In genomic region chr4:73259552-73260140, GRCh38 we compare ENCODE assay signal across 8 cellular contexts. TPM values are rescaled to one million over a fixed set of nuclear protein-coding genes. Genes with fewer than 3 reads are reported as not detected.
DNase-seq lines count a peak whose midpoint lies in the region; ATAC-seq and TF ChIP-seq lines count a peak whose summit lies in the region.

No MANE protein-coding gene starts in this region.

- no peaks in the 10 kb centered on the region for H3K9me3 ChIP-seq in CD4-positive, alpha-beta memory T cell (ENCODE audit: control insufficient read depth in 1 of 2, low read length in 2 of 2)
- no peaks in the 10 kb centered on the region for H3K9me3 ChIP-seq in psoas muscle

- H3K27me3 ChIP-seq in CD4-positive, alpha-beta memory T cell (ENCODE audit: insufficient read depth, low read length) = no peaks in the 10 kb centered on the region
- no peaks in the 10 kb centered on the region for H3K27me3 ChIP-seq in psoas muscle (ENCODE audit: insufficient read depth in 3 of 3, low read length in 2 of 3)

- POLR2A ChIA-PET in CD4-positive, alpha-beta memory T cell (lab: Charles Lee; ENCODE audit: partially characterized antibody) = interaction anchor here (0.6 to 4.2 kb wide), 10 partner anchors 17 to 237 kb away, joined by 3 to 59 read pairs (median 4); partner anchors contain the start of gene COX18

- TF ChIP-seq CTCF in foreskin fibroblast (IDR thresholded peaks at IDR 0.05; ENCODE audit: low read depth, low read length) (no peak), psoas muscle (IDR thresholded peaks at IDR 0.05) (no peak)

- DNase-seq in CD4-positive, alpha-beta memory T cell = peak in 3 of 5 donors; percentile 26 to 54 (median 45)
- no peak for DNase-seq in activated CD4-positive, alpha-beta T cell treated with anti-CD3 and anti-CD28 coated beads, Interleukin-2, amount 10 ng/mL, durations not matched to agents 24 days and 14 days
- DNase-seq in foreskin fibroblast (no peak), psoas muscle (no peak), SKM-1 treated with dmso at 0.1 percent for 144 hours (lab: John Stamatoyannopoulos, UW; ENCODE audit: unreplicated experiment) (no peak)
- no peak for DNase-seq in activated CD8-positive, alpha-beta memory T cell treated with anti-CD3 and anti-CD28 coated beads, Interleukin-2, amount 50 U/mL, for 4 hours

- intact Hi-C loops in CD4-positive, alpha-beta memory T cell (cut with micrococcal nuclease) = loop anchor here (1.0 to 5.0 kb wide), 2 partner anchors 36 to 898 kb away; partner anchors contain the start of gene MTHFD2L
- intact Hi-C loops in activated CD4-positive, alpha-beta T cell treated with anti-CD3 and anti-CD28 coated beads, Interleukin-2, amount 10 ng/mL, durations not matched to agents 24 days and 14 days (cut with micrococcal nuclease) = loop anchor here (1.0 to 5.0 kb wide), 4 partner anchors 36 to 557 kb away; partner anchors contain the start of gene COX18
- intact Hi-C loops in psoas muscle (cut with DNase I) = loop anchor here (1.0 to 10.0 kb wide), 7 partner anchors 37 to 897 kb away; partner anchors contain the start of gene COX18 (in 2 of the 2)

- H3K36me3 Mint-ChIP-seq in CD4-positive, alpha-beta memory T cell = peaks cover 0 to 33% of the 10 kb centered on the region in 2 donors
- H3K36me3 Mint-ChIP-seq in activated CD4-positive, alpha-beta T cell treated with anti-CD3 and anti-CD28 coated beads, Interleukin-2, amount 10 ng/mL, durations not matched to agents 24 days and 14 days (ENCODE audit: low read depth) = peaks cover 26% of the 10 kb centered on the region

- no peaks in the 10 kb centered on the region for H3K36me3 ChIP-seq in CD4-positive, alpha-beta memory T cell (ENCODE audit: insufficient read depth, low read length)
- H3K36me3 ChIP-seq in psoas muscle (ENCODE audit: insufficient read depth in 1 of 2, low read depth in 1 of 2) = peaks cover 0 to 4% of the 10 kb centered on the region in 2 donors

- no peaks in the 10 kb centered on the region for H3K27me3 Mint-ChIP-seq in CD4-positive, alpha-beta memory T cell
- no peaks in the 10 kb centered on the region for H3K27me3 Mint-ChIP-seq in activated CD4-positive, alpha-beta T cell treated with anti-CD3 and anti-CD28 coated beads, Interleukin-2, amount 10 ng/mL, durations not matched to agents 24 days and 14 days

- peak; percentile 4 for ATAC-seq in GM19372 (IDR thresholded peaks at IDR 0.05; ENCODE audit: low read depth, unreplicated experiment)
- peak; percentile 10 for ATAC-seq in HG03439 (IDR thresholded peaks at IDR 0.05; ENCODE audit: unreplicated experiment)
- peak in 3 of 4 donors; percentile 1 to 7 (median 2) for ATAC-seq in psoas muscle

- H3K4me3 Mint-ChIP-seq in CD4-positive, alpha-beta memory T cell = peak overlapping the region; percentile 99 to 100 (median 100)
- H3K4me3 Mint-ChIP-seq in activated CD4-positive, alpha-beta T cell treated with anti-CD3 and anti-CD28 coated beads, Interleukin-2, amount 10 ng/mL, durations not matched to agents 24 days and 14 days = peak overlapping the region; percentile 97

- H3K27ac ChIP-seq in CD4-positive, alpha-beta memory T cell (ENCODE audit: low read depth, low read length) = peak overlapping the region; percentile 94
- H3K27ac ChIP-seq in psoas muscle = peak overlapping the region; percentile 94

- CTCF ChIA-PET in CD4-positive, alpha-beta memory T cell (lab: Charles Lee; ENCODE audit: partially characterized antibody) = interaction anchor here (0.8 to 4.5 kb wide), 9 partner anchors 8 to 192 kb away, joined by 3 to 24 read pairs (median 3); partner anchors contain the start of gene COX18

- peaks cover 43% of the 10 kb centered on the region for H3K4me1 ChIP-seq in CD4-positive, alpha-beta memory T cell (ENCODE audit: insufficient read depth, low read length)
- H3K4me1 ChIP-seq in psoas muscle = peaks cover 38% of the 10 kb centered on the region

- peak overlapping the region; percentile 67 to 92 for H3K4me3 ChIP-seq in CD4-positive, alpha-beta memory T cell (ENCODE audit: low read length in 2 of 2)
- H3K4me3 ChIP-seq in foreskin fibroblast (ENCODE audit: low read depth in 1 of 2, low read length in 2 of 2) (peak overlapping the region; percentile 93 to 94), psoas muscle (peak overlapping the region; percentile 72)

- WGBS in psoas muscle, 3 donors = 0% methylated on average over 9 of the region's 9 CpGs

- H3K9me3 Mint-ChIP-seq in CD4-positive, alpha-beta memory T cell = no peaks in the 10 kb centered on the region
- no peaks in the 10 kb centered on the region for H3K9me3 Mint-ChIP-seq in activated CD4-positive, alpha-beta T cell treated with anti-CD3 and anti-CD28 coated beads, Interleukin-2, amount 10 ng/mL, durations not matched to agents 24 days and 14 days

- H3K4me1 Mint-ChIP-seq in CD4-positive, alpha-beta memory T cell = peaks cover 33 to 75% (median 49%) of the 10 kb centered on the region in 4 donors
- H3K4me1 Mint-ChIP-seq in activated CD4-positive, alpha-beta T cell treated with anti-CD3 and anti-CD28 coated beads, Interleukin-2, amount 10 ng/mL, durations not matched to agents 24 days and 14 days = peaks cover 36% of the 10 kb centered on the region

- peak overlapping the region; percentile 100 for H3K27ac Mint-ChIP-seq in CD4-positive, alpha-beta memory T cell
- peak overlapping the region; percentile 98 for H3K27ac Mint-ChIP-seq in activated CD4-positive, alpha-beta T cell treated with anti-CD3 and anti-CD28 coated beads, Interleukin-2, amount 10 ng/mL, durations not matched to agents 24 days and 14 days

RNA-seq across cellular contexts. Expression of gene ANKRD17, which starts 1.0 kb away (rescaled TPM):
- total RNA-seq in CD4-positive, alpha-beta memory T cell = 10 to 100 TPM; 58.4 to 58.7 TPM
- 10 to 100 TPM in 1 of 2 donors, 1 to 10 TPM in 1; 7.9 to 15.8 TPM for polyA plus RNA-seq in CD4-positive, alpha-beta memory T cell
- 67.4 and 76.5 TPM in 2 replicates for total RNA-seq in activated CD4-positive, alpha-beta T cell treated with anti-CD3 and anti-CD28 coated beads, Interleukin-2, amount 10 ng/mL, durations not matched to agents 24 days and 14 days
- 10 to 100 TPM; 46.6 to 66.2 (median 57.4) TPM for total RNA-seq in psoas muscle
- 10 to 100 TPM in 2 of 3 donors, 1 to 10 TPM in 1; 8.0 to 19.0 (median 17.9) TPM for polyA plus RNA-seq in psoas muscle

Comparison
In these comparisons a context has a peak if more than half of its experiments do, and no peak if none do; other contexts are left out.
1. DNase-seq: peak in CD4-positive, alpha-beta memory T cell (3 of 5); none in activated CD4-positive, alpha-beta T cell treated with anti-CD3 and anti-CD28 coated beads, Interleukin-2, amount 10 ng/mL, durations not matched to agents 24 days and 14 days (single experiment), foreskin fibroblast (0 of 2), psoas muscle (0 of 2), SKM-1 treated with dmso at 0.1 percent for 144 hours (single experiment) and activated CD8-positive, alpha-beta memory T cell treated with anti-CD3 and anti-CD28 coated beads, Interleukin-2, amount 50 U/mL, for 4 hours (single experiment).
2. Peak in every context shown above with its lines, with median percentiles within 50 percentile points of each other: H3K4me3 ChIP-seq and ATAC-seq.